In the genomic region with DNA sequence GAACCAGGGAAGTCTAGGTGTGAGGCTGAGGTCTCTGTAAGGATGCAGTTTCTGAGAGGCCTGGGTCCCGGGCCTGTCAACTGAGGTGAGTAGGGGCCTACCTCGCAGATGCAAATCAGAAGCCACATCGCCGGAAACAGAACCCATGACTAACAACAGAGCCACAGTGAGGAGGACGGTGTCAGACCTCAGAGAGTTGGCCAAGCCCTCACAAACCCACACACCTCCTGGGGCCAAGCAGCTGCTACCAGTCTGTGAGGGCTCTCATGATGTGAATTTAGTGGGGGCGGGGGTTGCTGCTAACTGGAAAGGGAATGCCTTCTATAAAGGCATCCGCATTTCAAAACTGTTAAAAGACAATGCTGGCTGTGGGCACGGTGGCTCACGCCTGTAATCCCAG, we compare ENCODE assay signal across 19 cellular contexts.
DNase-seq lines count a peak whose midpoint lies in the region; ATAC-seq and TF ChIP-seq lines count a peak whose summit lies in the region.
"Had no signal": no experiment of that assay in that cellular context is flagged by ENCODE, and none has a peak within 500 bp of the region (broad histone marks: within the 10 kb centered on the region; RNA-seq: fewer than 3 reads in every experiment).

No MANE protein-coding gene starts in this region.

- no peaks in the 10 kb centered on the region; the same call in 1 of the 2 replicates for H3K27me3 Mint-ChIP-seq in H9 (ENCODE audit: low read depth)
- H3K27me3 Mint-ChIP-seq: CD4-positive, alpha-beta memory T cell had no signal

- no peak overlapping the region for H3K56ac ChIP-seq in H9 (ENCODE audit: insufficient read length, low read depth, low read length)

- DNase-seq in H9 (peak; percentile 32), cerebellum (ENCODE audit: low spot score) (peak; percentile 66), neuronal stem cell (ENCODE audit: low spot score) (no peak), HUDEP-2 (lab: John Stamatoyannopoulos, UW; ENCODE audit: unreplicated experiment in 76 of 76) (no peak), NCI-H146 treated with DMSO at 0.1 percent for 48 hours (lab: John Stamatoyannopoulos, UW; ENCODE audit: unreplicated experiment) (no peak)
- DNase-seq: BE2C; CD4-positive, alpha-beta memory T cell; DMS79 treated with DMSO at 0.1 percent for 48 hours; GDM1; GOT3; HFFc6; MV-4-11; NCI-H1417 treated with DMSO at 0.1 percent for 48 hours; NCI-H2029 treated with DMSO at 0.1 percent for 48 hours; NCI-H2227 treated with DMSO at 0.1 percent for 48 hours; NCI-H526; PC-9 had no signal

- no peak overlapping the region for H4K91ac ChIP-seq in H9 (ENCODE audit: insufficient read length, low read depth, low read length)
- no peak overlapping the region for H4K91ac ChIP-seq in neuronal stem cell (ENCODE audit: low read depth, low read length, poor library complexity)

- no peaks in the 10 kb centered on the region for H4K20me1 ChIP-seq in H9 (ENCODE audit: control insufficient read depth, insufficient read depth, insufficient read length)

- H3K4ac ChIP-seq in H9 (ENCODE audit: low read depth, low read length) (no peak overlapping the region), neuronal stem cell (ENCODE audit: low read length) (no peak overlapping the region)

- H3K9me3 ChIP-seq in H9 (ENCODE audit: control insufficient read depth, low read depth, low read length), result no peaks in the 10 kb centered on the region
- H3K9me3 ChIP-seq in neuronal stem cell (replicated peaks in 1 of 2; ENCODE audit: control insufficient read depth in 2 of 2, insufficient read depth in 1 of 2, low read depth in 1 of 2, low read length in 2 of 2), result no peaks in the 10 kb centered on the region
- H3K9me3 ChIP-seq: BE2C had no signal

- H3K9ac ChIP-seq in H9 (ENCODE audit: extremely low read depth, insufficient read length, low read length) (no peak overlapping the region), neuronal stem cell (ENCODE audit: low read depth, low read length, poor library complexity) (no peak overlapping the region)

- H3K4me3 ChIP-seq in neuronal stem cell (ENCODE audit: low read length in 2 of 2), result no peak overlapping the region
- H3K4me3 ChIP-seq: PC-9 had no signal

- H3K36me3 Mint-ChIP-seq in H9 (ENCODE audit: insufficient read depth in 1 of 3, low read depth in 3 of 3), result peaks cover 0 to 12% (median 9%) of the 10 kb centered on the region in 3 experiments; a peak in 6 of 7 replicates
- H3K36me3 Mint-ChIP-seq: CD4-positive, alpha-beta memory T cell had no signal

- H3K79me1 ChIP-seq in H9 (ENCODE audit: insufficient read depth, low read depth, low read length, poor library complexity, severe bottlenecking) (no peaks in the 10 kb centered on the region), neuronal stem cell (ENCODE audit: low read depth, low read length) (no peaks in the 10 kb centered on the region)

- H3K18ac ChIP-seq in H9 (ENCODE audit: insufficient read length, low read depth, low read length) (no peak overlapping the region), neuronal stem cell (ENCODE audit: low read length) (no peak overlapping the region)

- H3K27ac ChIP-seq in H9 (ENCODE audit: insufficient read length, low read depth, low read length) (no peak overlapping the region), neuronal stem cell (replicated peaks; ENCODE audit: low read length) (no peak overlapping the region)
- H3K27ac ChIP-seq: PC-9 had no signal

- H2BK20ac ChIP-seq in H9 (ENCODE audit: low read depth, low read length, poor library complexity, severe bottlenecking), result no peak overlapping the region

- no peak overlapping the region for H4K8ac ChIP-seq in H9 (replicated peaks; ENCODE audit: insufficient read length, low read depth, low read length)
- no peak overlapping the region for H4K8ac ChIP-seq in neuronal stem cell (ENCODE audit: low read depth, low read length)

- H3K4me2 ChIP-seq in H9 (ENCODE audit: insufficient read depth, insufficient read length, low read length) (no peak overlapping the region), neuronal stem cell (ENCODE audit: insufficient read depth, low read length, poor library complexity, severe bottlenecking) (no peak overlapping the region)
- H3K4me2 ChIP-seq: PC-9 had no signal

- H3K36me3 ChIP-seq in neuronal stem cell (replicated peaks in 1 of 2; ENCODE audit: control insufficient read depth in 2 of 2, insufficient read depth in 2 of 2, low read length in 2 of 2), result no peaks in the 10 kb centered on the region
- H3K36me3 ChIP-seq: BE2C had no signal

- no CpG with 5 or more reads among the region's 9 CpGs for WGBS in H9 (ENCODE audit: extremely low coverage, insufficient read length, low lambda C conversion rate)
- WGBS in neuronal stem cell (ENCODE audit: extremely low coverage in 2 of 2, insufficient read length in 2 of 2, insufficient replicate concordance in 1 of 2), 2 donors, result no CpG with 5 or more reads among the region's 9 CpGs

- H3T11ph ChIP-seq in H9 (ENCODE audit: low read length), result no peak overlapping the region

- H2BK5ac ChIP-seq in H9 (ENCODE audit: insufficient read length, low read length) (no peak overlapping the region), neuronal stem cell (ENCODE audit: low read length) (peak overlapping the region; percentile 42)

- H2AFZ ChIP-seq in H9 (ENCODE audit: low read length), result no peak overlapping the region
- no peak overlapping the region for H2AFZ ChIP-seq in neuronal stem cell (ENCODE audit: low read length)
- H2AFZ ChIP-seq: PC-9 had no signal

- no peak overlapping the region for H3K27ac Mint-ChIP-seq in H9
- H3K27ac Mint-ChIP-seq: CD4-positive, alpha-beta memory T cell; HFFc6 had no signal

- peaks cover 0 to under 1% of the 10 kb centered on the region in 2 experiments; a peak in 2 of 5 replicates for H3K9me3 Mint-ChIP-seq in H9
- H3K9me3 Mint-ChIP-seq: HFFc6 had no signal

- H3K79me2 ChIP-seq in H9 (ENCODE audit: insufficient read depth, low read length), result no peaks in the 10 kb centered on the region; the same call in 1 of the 2 replicates

- ATAC-seq in GM18867 (IDR thresholded peaks at IDR 0.05; ENCODE audit: unreplicated experiment) (peak; percentile 71), HG02870 (IDR thresholded peaks at IDR 0.05; ENCODE audit: unreplicated experiment) (no peak)

- TF ChIP-seq CTCF in H9 (conservative IDR thresholded peaks at IDR 0.05), result no peak

- H2BK120ac ChIP-seq in H9 (ENCODE audit: low read depth, low read length, poor library complexity, severe bottlenecking) (no peak overlapping the region), neuronal stem cell (ENCODE audit: low read depth, low read length) (no peak overlapping the region)

- peaks cover 37 to 50% of the 10 kb centered on the region in 2 experiments for H3K4me1 Mint-ChIP-seq in H9
- H3K4me1 Mint-ChIP-seq: CD4-positive, alpha-beta memory T cell had no signal

- no peak overlapping the region for H4K5ac ChIP-seq in H9 (ENCODE audit: insufficient read length, low read depth, low read length)

- no peak overlapping the region for H3K14ac ChIP-seq in H9 (ENCODE audit: insufficient read depth, low read length)
- no peak overlapping the region for H3K14ac ChIP-seq in neuronal stem cell (ENCODE audit: low read length)

- H3K23me2 ChIP-seq in H9 (ENCODE audit: insufficient read length, low read depth, low read length, poor library complexity, severe bottlenecking), result no peaks in the 10 kb centered on the region

- H3K23ac ChIP-seq in H9 (ENCODE audit: insufficient read length, low read depth, low read length) (no peak overlapping the region), neuronal stem cell (ENCODE audit: low read depth, low read length, poor library complexity) (no peak overlapping the region)

- H2AK5ac ChIP-seq in H9 (ENCODE audit: insufficient read length, low read length) (no peak overlapping the region), neuronal stem cell (ENCODE audit: low read depth, low read length) (no peak overlapping the region)

- H3K4me1 ChIP-seq in H9 (ENCODE audit: insufficient read depth, low read length) (peaks cover 7% of the 10 kb centered on the region), neuronal stem cell (ENCODE audit: control insufficient read depth in 2 of 2, insufficient read depth in 1 of 2, low read depth in 1 of 2, low read length in 2 of 2) (peaks cover 0 to 1% of the 10 kb centered on the region in 2 donors)
- H3K4me1 ChIP-seq: BE2C had no signal

- no peak overlapping the region for H3K4me3 Mint-ChIP-seq in H9
- H3K4me3 Mint-ChIP-seq: CD4-positive, alpha-beta memory T cell; HFFc6 had no signal

- H2BK15ac ChIP-seq in H9 (ENCODE audit: low read depth, low read length), result no peak overlapping the region
- H2BK15ac ChIP-seq in neuronal stem cell (ENCODE audit: low read length), result no peak overlapping the region

- H3K27me3 ChIP-seq in H9 (ENCODE audit: insufficient read depth, low read length) (no peaks in the 10 kb centered on the region), neuronal stem cell (ENCODE audit: control insufficient read depth in 3 of 3, insufficient read depth in 3 of 3, low read depth in 1 of 3, low read length in 3 of 3) (no peaks in the 10 kb centered on the region)
- H3K27me3 ChIP-seq: BE2C had no signal

- H2BK12ac ChIP-seq in H9 (ENCODE audit: insufficient read length, low read depth, low read length), result no peak overlapping the region
- H2BK12ac ChIP-seq in neuronal stem cell (ENCODE audit: low read length), result no peak overlapping the region

Comparison
In these comparisons a context has a peak if more than half of its experiments do, and no peak if none do; other contexts are left out.
1. DNase-seq: peak in H9 (single experiment) and cerebellum (single experiment); none in neuronal stem cell (single experiment), HUDEP-2 (0 of 76) and NCI-H146 treated with DMSO at 0.1 percent for 48 hours (single experiment).